9 cellular contexts compared by ENCODE assay signal in genomic region chr22:36644333-36644757, GRCh38. TPM values are rescaled to one million over a fixed set of nuclear protein-coding genes. Genes with fewer than 3 reads are reported as not detected.
DNase-seq lines count a peak whose midpoint lies in the region; ATAC-seq and TF ChIP-seq lines count a peak whose summit lies in the region.
"Had no signal": no experiment of that assay in that cellular context is flagged by ENCODE, and none has a peak within 500 bp of the region (broad histone marks: within the 10 kb centered on the region; RNA-seq: fewer than 3 reads in every experiment).

No MANE protein-coding gene starts in this region.

- H3K27me3 ChIP-seq in effector memory CD4-positive, alpha-beta T cell (replicated peaks; ENCODE audit: control insufficient read depth, insufficient read depth, low read length, poor library complexity, severe bottlenecking): no peaks in the 10 kb centered on the region

- no peak for TF ChIP-seq CTCF in astrocyte of the spinal cord (IDR thresholded peaks at IDR 0.05; ENCODE audit: low read depth, low read length)

- ATAC-seq in HG02763 (IDR thresholded peaks at IDR 0.05; ENCODE audit: unreplicated experiment): no peak

- H3K9me3 ChIP-seq in effector memory CD4-positive, alpha-beta T cell (ENCODE audit: control insufficient read depth, low read length): no peaks in the 10 kb centered on the region
- H3K9me3 ChIP-seq: tibial nerve had no signal

- DNase-seq in ELR (ENCODE audit: low read depth) (peak; percentile 92), LHCN-M2 (ENCODE audit: low read depth) (peak; percentile 90), astrocyte of the spinal cord (ENCODE audit: low read depth, low spot score) (peak; percentile 91), lung microvascular endothelial cell (ENCODE audit: low read depth in 2 of 2) (peak; percentile 82 to 90), NCI-H345 treated with DMSO at 0.1 percent for 48 hours (lab: John Stamatoyannopoulos, UW; ENCODE audit: unreplicated experiment) (no peak), NCI-H1436 treated with DMSO at 0.1 percent for 48 hours (lab: John Stamatoyannopoulos, UW) (no peak)
- no peak for DNase-seq in effector memory CD4-positive, alpha-beta T cell

- H3K4me1 ChIP-seq in effector memory CD4-positive, alpha-beta T cell (ENCODE audit: control insufficient read depth, insufficient read depth, low read length, poor library complexity, severe bottlenecking): no peaks in the 10 kb centered on the region
- H3K4me1 ChIP-seq: tibial nerve had no signal

- no peak overlapping the region for H3K27ac ChIP-seq in effector memory CD4-positive, alpha-beta T cell (ENCODE audit: insufficient read depth, low read length, poor library complexity, severe bottlenecking)
- H3K27ac ChIP-seq: tibial nerve had no signal

- H3K36me3 ChIP-seq in effector memory CD4-positive, alpha-beta T cell (ENCODE audit: control insufficient read depth, insufficient read depth, low read length): no peaks in the 10 kb centered on the region
- H3K36me3 ChIP-seq: tibial nerve had no signal

- H3K4me3 ChIP-seq in astrocyte of the spinal cord (ENCODE audit: low read depth, low read length): no peak overlapping the region
- no peak overlapping the region for H3K4me3 ChIP-seq in effector memory CD4-positive, alpha-beta T cell (ENCODE audit: insufficient read depth, low read depth, low read length, poor library complexity, severe bottlenecking)
- H3K4me3 ChIP-seq: tibial nerve had no signal

- in situ Hi-C loops in astrocyte of the spinal cord (cut with HindIII; ENCODE audit: low sequenced_read_pairs): no loop called here

RNA-seq across cellular contexts. Expression of gene CACNG2, which starts 59.2 kb away (rescaled TPM):
- total RNA-seq in LHCN-M2 (2014; rRNA removed) (not detected in 2 replicates), lung microvascular endothelial cell (not detected in 2 replicates)
- polyA plus RNA-seq in LHCN-M2 (2012): not detected
- total RNA-seq: tibial nerve had no signal

Comparison
In these comparisons a context has a peak if more than half of its experiments do, and no peak if none do; other contexts are left out.
1. DNase-seq: peak in ELR (single experiment), LHCN-M2 (single experiment), astrocyte of the spinal cord (single experiment) and lung microvascular endothelial cell (2 of 2); none in NCI-H345 treated with DMSO at 0.1 percent for 48 hours (single experiment), NCI-H1436 treated with DMSO at 0.1 percent for 48 hours (single experiment) and effector memory CD4-positive, alpha-beta T cell (0 of 3).